16 cellular contexts compared by ENCODE assay signal in the genomic region with DNA sequence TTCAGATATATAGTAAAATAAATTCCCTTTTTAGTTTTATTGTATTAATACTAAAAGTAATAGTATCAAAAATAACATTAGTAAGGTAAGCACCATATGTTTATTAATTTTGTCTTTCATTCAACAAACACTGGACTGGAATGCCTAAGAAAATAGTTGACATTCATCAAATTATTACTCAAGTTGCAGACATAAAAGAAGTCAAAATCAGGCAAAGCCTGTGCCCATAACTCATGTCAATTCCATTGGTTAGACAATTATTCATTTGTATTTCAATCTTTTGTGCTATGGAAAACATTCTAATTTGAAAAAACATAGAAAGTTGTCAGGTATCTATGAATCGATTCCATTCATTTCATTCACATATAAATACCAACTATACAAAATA.
DNase-seq lines count a peak whose midpoint lies in the region; TF ChIP-seq lines count a peak whose summit lies in the region.
"Had no signal": no experiment of that assay in that cellular context is flagged by ENCODE, and none has a peak within 500 bp of the region (broad histone marks: within the 10 kb centered on the region; RNA-seq: fewer than 3 reads in every experiment).

No MANE protein-coding gene starts in this region.

- WGBS in HUES64, result no CpG with 5 or more reads among the region's 1 CpG

- peak overlapping the region; percentile 77; the same call in 1 of the 2 replicates for H3K27ac ChIP-seq in HUES64 (ENCODE audit: low read depth, low read length)

- DNase-seq in COLO829 (ENCODE audit: low spot score) (peak; percentile 10), choroid plexus epithelial cell (ENCODE audit: low read depth) (peak; percentile 41), iris pigment epithelial cell (ENCODE audit: low read depth) (peak; percentile 40), NCI-H2081 (lab: John Stamatoyannopoulos, UW) (no peak), NCI-H1436 (lab: John Stamatoyannopoulos, UW) (no peak), NCI-H1930 (lab: John Stamatoyannopoulos, UW) (no peak), iPS-NIHi7 (ENCODE audit: extremely low spot score) (no peak)
- DNase-seq: DMS53; HFFc6; KG1; NCI-H1105; NCI-H1694; NCI-H446 treated with DMSO at 0.1 percent for 48 hours; NCI-H69; NK-92 treated with Interleukin-12 subunit alpha and Interleukin-12 subunit beta, amount 100 ng/mL, for 24 hours had no signal

- H3K27me3 ChIP-seq in HUES64 (ENCODE audit: insufficient read depth, low read length), result no peaks in the 10 kb centered on the region

- peaks cover 17% of the 10 kb centered on the region for H3K9me3 ChIP-seq in HUES64 (ENCODE audit: insufficient read depth, low read depth, low read length)

- H3K9ac ChIP-seq in HUES64 (ENCODE audit: low read depth, low read length), result no peak overlapping the region

- H3K36me3 ChIP-seq in HUES64 (ENCODE audit: insufficient read depth, low read length), result no peaks in the 10 kb centered on the region

- H3K4me3 ChIP-seq in HUES64 (ENCODE audit: low read length), result no peak overlapping the region
- no peak overlapping the region for H3K4me3 ChIP-seq in choroid plexus epithelial cell (ENCODE audit: low read depth, low read length)

- no peak for TF ChIP-seq CTCF in choroid plexus epithelial cell (conservative IDR thresholded peaks at IDR 0.05; ENCODE audit: low read depth, low read length)

- H3K4me1 ChIP-seq in HUES64 (ENCODE audit: insufficient read depth, low read length), result peaks cover 16% of the 10 kb centered on the region

Comparison
In these comparisons a context has a peak if more than half of its experiments do, and no peak if none do; other contexts are left out.
1. DNase-seq: peak in COLO829 (single experiment), choroid plexus epithelial cell (single experiment) and iris pigment epithelial cell (single experiment); none in NCI-H2081 (0 of 2), NCI-H1436 (single experiment), NCI-H1930 (0 of 2) and iPS-NIHi7 (single experiment).